12 cellular contexts compared by ENCODE assay signal in genomic region chr4:26161030-26161824, GRCh38.
DNase-seq lines count a peak whose midpoint lies in the region; ATAC-seq and TF ChIP-seq lines count a peak whose summit lies in the region.
"Had no signal": no experiment of that assay in that cellular context is flagged by ENCODE, and none has a peak within 500 bp of the region (broad histone marks: within the 10 kb centered on the region; RNA-seq: fewer than 3 reads in every experiment).

No MANE protein-coding gene starts in this region.

- H3F3A ChIP-seq in DOHH2 (ENCODE audit: control insufficient read depth, insufficient read depth) (no peaks in the 10 kb centered on the region), GM23338 (replicated peaks; ENCODE audit: low read depth) (no peaks in the 10 kb centered on the region), SK-N-SH (replicated peaks; ENCODE audit: insufficient read depth) (no peaks in the 10 kb centered on the region)

- no peak overlapping the region for H4K91ac ChIP-seq in mesenchymal stem cell (ENCODE audit: low read length)

- TF ChIP-seq EP300 in SK-N-SH (IDR thresholded peaks at IDR 0.05; ENCODE audit: borderline replicate concordance in 1 of 2, low read depth in 1 of 2, low read length in 1 of 2): no peak

- intact Hi-C loops in left colon (cut with DNase I, micrococcal nuclease): no loop called here
- intact Hi-C loops in CD14-positive monocyte (cut with micrococcal nuclease): no loop called here

- H2AFZ ChIP-seq in GM23338: peak overlapping the region; percentile 85
- no peak overlapping the region for H2AFZ ChIP-seq in SK-N-SH (ENCODE audit: low read depth)
- H2AFZ ChIP-seq in mesenchymal stem cell (ENCODE audit: low read depth, low read length): no peak overlapping the region

- H3K27me3 ChIP-seq in DOHH2 (ENCODE audit: control insufficient read depth, low read length) (peaks cover 4% of the 10 kb centered on the region; the same call in 1 of the 2 replicates), GM23338 (ENCODE audit: insufficient read depth) (no peaks in the 10 kb centered on the region), SK-N-SH (ENCODE audit: insufficient read depth) (no peaks in the 10 kb centered on the region), mesenchymal stem cell (ENCODE audit: control insufficient read depth in 1 of 2, insufficient read depth in 1 of 2, low read length in 2 of 2) (no peaks in the 10 kb centered on the region)
- H3K27me3 ChIP-seq in CD8-positive, alpha-beta memory T cell (ENCODE audit: insufficient read depth, low read length, poor library complexity, severe bottlenecking): no peaks in the 10 kb centered on the region

- H4K8ac ChIP-seq in mesenchymal stem cell (ENCODE audit: low read length): no peak overlapping the region

- no peak overlapping the region for H2BK5ac ChIP-seq in mesenchymal stem cell (ENCODE audit: low read depth, low read length, poor library complexity, severe bottlenecking)

- H3K27ac ChIP-seq in DOHH2 (ENCODE audit: low read depth, low read length): no peak overlapping the region
- no peak overlapping the region for H3K27ac ChIP-seq in GM23338 (ENCODE audit: low read depth)
- no peak overlapping the region for H3K27ac ChIP-seq in SK-N-SH (ENCODE audit: low read depth in 2 of 2, low read length in 1 of 2)
- H3K27ac ChIP-seq in CD8-positive, alpha-beta memory T cell (ENCODE audit: low read depth, low read length): no peak overlapping the region
- no peak overlapping the region for H3K27ac ChIP-seq in mesenchymal stem cell (ENCODE audit: low read length, poor library complexity, severe bottlenecking)
- H3K27ac ChIP-seq: psoas muscle had no signal

- H3K9me3 Mint-ChIP-seq in GM23338 (no peaks in the 10 kb centered on the region), CD14-positive monocyte (peaks cover 0 to 3% (median 0%) of the 10 kb centered on the region in 7 donors)
- no peaks in the 10 kb centered on the region for H3K9me3 Mint-ChIP-seq in CD8-positive, alpha-beta memory T cell

- DNase-seq in GM23338 (ENCODE audit: low spot score): peak; percentile 59
- peak; percentile 58 for DNase-seq in SK-N-SH
- DNase-seq in left colon: no peak
- DNase-seq in CD8-positive, alpha-beta memory T cell: no peak
- DNase-seq in mesenchymal stem cell: no peak
- no peak for DNase-seq in G401 (ENCODE audit: low spot score)
- DNase-seq in CD14-positive monocyte (ENCODE audit: low spot score): no peak
- DNase-seq: hypothalamus, psoas muscle, RPMI8226 had no signal

- H2BK120ac ChIP-seq in mesenchymal stem cell (ENCODE audit: low read depth, low read length): no peak overlapping the region

- H4K20me1 ChIP-seq in DOHH2 (ENCODE audit: control insufficient read depth, insufficient read depth, low read depth, low read length) (no peaks in the 10 kb centered on the region), GM23338 (replicated peaks; ENCODE audit: insufficient read depth) (no peaks in the 10 kb centered on the region), SK-N-SH (ENCODE audit: insufficient read depth) (no peaks in the 10 kb centered on the region)

- no peaks in the 10 kb centered on the region for H3K4me1 ChIP-seq in DOHH2 (ENCODE audit: control insufficient read depth, low read length)
- peaks cover 6% of the 10 kb centered on the region; the same call in 1 of the 2 replicates for H3K4me1 ChIP-seq in GM23338 (ENCODE audit: insufficient read depth)
- peaks cover 0 to 2% of the 10 kb centered on the region in 2 experiments; a peak in 1 of 4 replicates for H3K4me1 ChIP-seq in SK-N-SH (ENCODE audit: control insufficient read depth in 1 of 2, insufficient read depth in 2 of 2, low read depth in 1 of 2, low read length in 1 of 2)
- H3K4me1 ChIP-seq in CD8-positive, alpha-beta memory T cell (ENCODE audit: insufficient read depth, low read length): no peaks in the 10 kb centered on the region
- H3K4me1 ChIP-seq in mesenchymal stem cell (ENCODE audit: control insufficient read depth, insufficient read depth, low read depth, low read length): no peaks in the 10 kb centered on the region
- H3K4me1 ChIP-seq: psoas muscle had no signal

- no peaks in the 10 kb centered on the region for H3K36me3 ChIP-seq in DOHH2 (ENCODE audit: control insufficient read depth, low read length)
- no peaks in the 10 kb centered on the region for H3K36me3 ChIP-seq in GM23338 (ENCODE audit: insufficient read depth)
- H3K36me3 ChIP-seq in SK-N-SH (replicated peaks in 1 of 2; ENCODE audit: control insufficient read depth in 1 of 2, insufficient read depth in 2 of 2, low read length in 1 of 2): no peaks in the 10 kb centered on the region
- H3K36me3 ChIP-seq in CD8-positive, alpha-beta memory T cell (ENCODE audit: insufficient read depth, low read length): no peaks in the 10 kb centered on the region
- no peaks in the 10 kb centered on the region for H3K36me3 ChIP-seq in mesenchymal stem cell (ENCODE audit: control insufficient read depth in 1 of 2, insufficient read depth in 2 of 2, low read depth in 1 of 2, low read length in 2 of 2)

- H3K9me3 ChIP-seq in DOHH2 (ENCODE audit: control insufficient read depth, insufficient read depth, low read length): no peaks in the 10 kb centered on the region
- no peaks in the 10 kb centered on the region for H3K9me3 ChIP-seq in SK-N-SH
- H3K9me3 ChIP-seq in CD8-positive, alpha-beta memory T cell (ENCODE audit: low read length): no peaks in the 10 kb centered on the region
- H3K9me3 ChIP-seq in mesenchymal stem cell (ENCODE audit: control insufficient read depth, low read length): peaks cover 4% of the 10 kb centered on the region
- H3K9me3 ChIP-seq: psoas muscle had no signal

- H3K9ac ChIP-seq in SK-N-SH: no peak overlapping the region
- no peak overlapping the region for H3K9ac ChIP-seq in mesenchymal stem cell (ENCODE audit: low read length)

- TF ChIP-seq CTCF in DOHH2 (IDR thresholded peaks at IDR 0.05; ENCODE audit: low read depth, low read length, poor library complexity, severe bottlenecking) (peak; percentile 43), GM23338 (conservative IDR thresholded peaks at IDR 0.05; ENCODE audit: low read depth in 2 of 2) (peak; percentile 42 to 69), SK-N-SH (IDR thresholded peaks at IDR 0.05) (peak; percentile 25; the same call in 1 of the 2 replicates), CD14-positive monocyte (IDR thresholded peaks at IDR 0.05) (no peak)

- no peak overlapping the region for H3K18ac ChIP-seq in mesenchymal stem cell (ENCODE audit: low read depth in 1 of 2, low read length in 2 of 2)

- TF ChIP-seq RAD21 in SK-N-SH (IDR thresholded peaks at IDR 0.05; ENCODE audit: low read length): peak; percentile 67

- H3K4me3 ChIP-seq in DOHH2 (ENCODE audit: low read length) (no peak overlapping the region), GM23338 (no peak overlapping the region), SK-N-SH (ENCODE audit: low read depth in 2 of 2, low read length in 1 of 2) (no peak overlapping the region), mesenchymal stem cell (ENCODE audit: insufficient read depth in 1 of 2, low read depth in 1 of 2, low read length in 2 of 2) (no peak overlapping the region)
- H3K4me3 ChIP-seq in CD8-positive, alpha-beta memory T cell (ENCODE audit: low read length): no peak overlapping the region
- H3K4me3 ChIP-seq: psoas muscle had no signal

- CTCF ChIA-PET in SK-N-SH (lab: Yijun Ruan, JAX): interaction anchor here (0.6 to 3.3 kb wide), 21 partner anchors 13 to 234 kb away, joined by 3 to 18 read pairs (median 3); no protein-coding TSS in a partner anchor
- CTCF ChIA-PET in CD8-positive, alpha-beta memory T cell (lab: Charles Lee): interaction anchor here (1.3 to 1.4 kb wide), 3 partner anchors 13 to 173 kb away, joined by 3 read pairs; no protein-coding TSS in a partner anchor

- POLR2A ChIA-PET in SK-N-SH (lab: Yijun Ruan, JAX): interaction anchor here (0.6 kb wide), 1 partner anchor 56 kb away, joined by 3 read pairs; no protein-coding TSS in a partner anchor
- POLR2A ChIA-PET in CD8-positive, alpha-beta memory T cell (lab: Charles Lee): no interaction called here

- H3K4me1 Mint-ChIP-seq in GM23338 (peaks cover 8% of the 10 kb centered on the region), CD14-positive monocyte (peaks cover 14% of the 10 kb centered on the region)
- no peaks in the 10 kb centered on the region for H3K4me1 Mint-ChIP-seq in CD8-positive, alpha-beta memory T cell

- H3K14ac ChIP-seq in mesenchymal stem cell (ENCODE audit: low read length in 2 of 2): no peak overlapping the region

- in situ Hi-C loops in G401 (cut with HindIII; ENCODE audit: low sequenced_read_pairs): loop anchor here (5.0 kb wide), 1 partner anchor 46 kb away; no protein-coding TSS in a partner anchor

- H3K27ac Mint-ChIP-seq in GM23338: no peak overlapping the region
- H3K27ac Mint-ChIP-seq in CD8-positive, alpha-beta memory T cell: no peak overlapping the region
- peak overlapping the region in 1 of 7 donors; percentile 25 for H3K27ac Mint-ChIP-seq in CD14-positive monocyte
- H3K27ac Mint-ChIP-seq: activated naive CD4-positive, alpha-beta T cell treated with anti-CD3 and anti-CD28 coated beads, Interleukin-2, amount 50 U/mL, for 24 hours had no signal

- WGBS in SK-N-SH (ENCODE audit: low lambda C conversion rate): 41% methylated on average over 4 of the region's 5 CpGs
- 71% methylated on average over 4 of the region's 5 CpGs for WGBS in mesenchymal stem cell

- peak; percentile 98 for ATAC-seq in GM23338
- ATAC-seq in left colon: peak; percentile 49

- peaks cover 6% of the 10 kb centered on the region for H3K27me3 Mint-ChIP-seq in GM23338 (ENCODE audit: insufficient read depth, low read depth, poor library complexity)
- no peaks in the 10 kb centered on the region for H3K27me3 Mint-ChIP-seq in CD8-positive, alpha-beta memory T cell
- H3K27me3 Mint-ChIP-seq in CD14-positive monocyte (ENCODE audit: low read depth in 3 of 3): no peaks in the 10 kb centered on the region
- H3K27me3 Mint-ChIP-seq: activated naive CD4-positive, alpha-beta T cell treated with anti-CD3 and anti-CD28 coated beads, Interleukin-2, amount 50 U/mL, for 24 hours had no signal

- H3K4me2 ChIP-seq in DOHH2 (ENCODE audit: low read length) (no peak overlapping the region), GM23338 (no peak overlapping the region), SK-N-SH (no peak overlapping the region), mesenchymal stem cell (ENCODE audit: low read length, poor library complexity, severe bottlenecking) (no peak overlapping the region)

- H3K23ac ChIP-seq in mesenchymal stem cell (ENCODE audit: low read length in 2 of 2): no peak overlapping the region

- H3K79me2 ChIP-seq in DOHH2 (ENCODE audit: control insufficient read depth, low read length): no peaks in the 10 kb centered on the region
- H3K79me2 ChIP-seq in GM23338 (replicated peaks; ENCODE audit: insufficient read depth): no peaks in the 10 kb centered on the region
- H3K79me2 ChIP-seq in SK-N-SH (ENCODE audit: insufficient read depth): no peaks in the 10 kb centered on the region

- H3K4me3 Mint-ChIP-seq in GM23338 (no peak overlapping the region), CD14-positive monocyte (no peak overlapping the region)
- H3K4me3 Mint-ChIP-seq in CD8-positive, alpha-beta memory T cell: no peak overlapping the region
- H3K4me3 Mint-ChIP-seq: activated naive CD4-positive, alpha-beta T cell treated with anti-CD3 and anti-CD28 coated beads, Interleukin-2, amount 50 U/mL, for 24 hours had no signal

- H3K79me1 ChIP-seq in mesenchymal stem cell (replicated peaks; ENCODE audit: low read length, poor library complexity, severe bottlenecking): no peaks in the 10 kb centered on the region

- peak overlapping the region in 1 of 2 experiments; percentile 7 for H2BK12ac ChIP-seq in mesenchymal stem cell (ENCODE audit: low read length in 2 of 2)

- H3K36me3 Mint-ChIP-seq in GM23338 (ENCODE audit: low read depth): no peaks in the 10 kb centered on the region; the same call in 2 of the 3 replicates
- peaks cover 0 to 3% (median 0%) of the 10 kb centered on the region in 3 donors for H3K36me3 Mint-ChIP-seq in CD8-positive, alpha-beta memory T cell
- H3K36me3 Mint-ChIP-seq in CD14-positive monocyte: no peaks in the 10 kb centered on the region
- H3K36me3 Mint-ChIP-seq: activated naive CD4-positive, alpha-beta T cell treated with anti-CD3 and anti-CD28 coated beads, Interleukin-2, amount 50 U/mL, for 24 hours had no signal

- H3K4ac ChIP-seq in mesenchymal stem cell (ENCODE audit: low read depth in 1 of 2, low read length in 2 of 2): no peak overlapping the region

- H2AK5ac ChIP-seq in mesenchymal stem cell (ENCODE audit: low read length, severe bottlenecking): no peak overlapping the region

- H3K9me2 ChIP-seq in DOHH2 (replicated peaks; ENCODE audit: control insufficient read depth, low read length) (no peaks in the 10 kb centered on the region), GM23338 (ENCODE audit: insufficient read depth) (peaks cover 3% of the 10 kb centered on the region; the same call in 1 of the 2 replicates), SK-N-SH (no peaks in the 10 kb centered on the region)

- H2BK15ac ChIP-seq in mesenchymal stem cell (ENCODE audit: low read depth, poor library complexity, severe bottlenecking): no peak overlapping the region

Comparison
In these comparisons a context has a peak if more than half of its experiments do, and no peak if none do; other contexts are left out.
1. DNase-seq: peak in GM23338 (single experiment) and SK-N-SH (single experiment); none in left colon (0 of 2), CD8-positive, alpha-beta memory T cell (0 of 5), mesenchymal stem cell (single experiment), G401 (single experiment) and CD14-positive monocyte (single experiment).